Comparison of ENCODE assay signal across 13 cellular contexts in genomic region chr9:97737429-97737828, GRCh38. TPM values are rescaled to one million over a fixed set of nuclear protein-coding genes. Genes with fewer than 3 reads are reported as not detected.
DNase-seq lines count a peak whose midpoint lies in the region; ATAC-seq, FAIRE-seq and TF ChIP-seq lines count a peak whose summit lies in the region.
"Had no signal": no experiment of that assay in that cellular context is flagged by ENCODE, and none has a peak within 500 bp of the region (broad histone marks: within the 10 kb centered on the region; RNA-seq: fewer than 3 reads in every experiment).

No MANE protein-coding gene starts in this region.

- TF ChIP-seq CTCF in HepG2 (CRISPR knock-in tag; IDR thresholded peaks at IDR 0.05) (no peak), right lobe of liver (IDR thresholded peaks at IDR 0.05) (no peak), K562 (IDR thresholded peaks at IDR 0.05 in 2 of 3, conservative IDR thresholded peaks at IDR 0.05 in 1 of 3; ENCODE audit: insufficient read depth in 2 of 3, low read depth in 1 of 3, low read length in 3 of 3) (no peak), PC-9 (conservative IDR thresholded peaks at IDR 0.05) (no peak), transverse colon (IDR thresholded peaks at IDR 0.05) (no peak)

- TF ChIP-seq RAD21 in HepG2 (CRISPR knock-in tag; IDR thresholded peaks at IDR 0.05) (no peak), K562 (CRISPR knock-in tag; conservative IDR thresholded peaks at IDR 0.05 in 1 of 2, IDR thresholded peaks at IDR 0.05 in 1 of 2) (no peak)

- no peak for TF ChIP-seq EP300 in HepG2 (IDR thresholded peaks at IDR 0.05; ENCODE audit: low read depth in 2 of 2, low read length in 2 of 2)
- TF ChIP-seq EP300 in HepG2 (CRISPR knock-in tag; IDR thresholded peaks at IDR 0.05; ENCODE audit: borderline replicate concordance): no peak
- TF ChIP-seq EP300 in K562 (IDR thresholded peaks at IDR 0.05; ENCODE audit: low read length): no peak
- TF ChIP-seq EP300 in transverse colon (IDR thresholded peaks at IDR 0.05; ENCODE audit: low read depth): no peak

- H3K79me2 ChIP-seq in HepG2 (ENCODE audit: insufficient read depth, low read length) (no peaks in the 10 kb centered on the region), K562 (ENCODE audit: control insufficient read depth, insufficient read depth, low read length) (no peaks in the 10 kb centered on the region), PC-9 (ENCODE audit: low read depth) (no peaks in the 10 kb centered on the region)

- DNase-seq in HepG2 (ENCODE audit: low spot score) (peak; percentile 22), right lobe of liver (no peak), NCI-H446 treated with DMSO at 0.1 percent for 48 hours (lab: John Stamatoyannopoulos, UW) (peak; percentile 3), K562 (ENCODE audit: extremely low read depth in 1 of 4, low spot score in 3 of 4) (peak; percentile 54 to 92 (median 88)), PC-9 (no peak), transverse colon (no peak), OCI-M2 (lab: John Stamatoyannopoulos, UW; ENCODE audit: unreplicated experiment) (no peak)
- DNase-seq: activated gamma-delta T cell; NCI-H1105 treated with DMSO at 0.1 percent for 48 hours; stimulated activated CD4-positive, alpha-beta T cell treated with anti-CD3 and anti-CD28 coated beads, Interleukin-15, amount 100 ng/mL, for 24 hours; stimulated activated naive B cell treated with anti-CD40 and anti-IgM and Interleukin-4, amounts not matched to agents 10 μg/mL and 1 μg/mL and 100 μg/mL, for 72 hours had no signal

- no peaks in the 10 kb centered on the region for H3K9me2 ChIP-seq in PC-9 (ENCODE audit: insufficient read depth)

- H3K27ac ChIP-seq in HepG2 (ENCODE audit: extremely low read length, insufficient read depth, low read length) (no peak overlapping the region), right lobe of liver (no peak overlapping the region), K562 (ENCODE audit: extremely low read depth, low read depth, low read length) (no peak overlapping the region), PC-9 (no peak overlapping the region), transverse colon (no peak overlapping the region)

- ATAC-seq in HepG2: peak; percentile 70
- no peak for ATAC-seq in right lobe of liver
- ATAC-seq in K562: peak; percentile 84
- ATAC-seq in GM18858 (IDR thresholded peaks at IDR 0.05; ENCODE audit: unreplicated experiment): no peak
- ATAC-seq: stimulated activated naive B cell treated with anti-CD40 and anti-IgM and Interleukin-4, amounts not matched to agents 10 μg/mL and 1 μg/mL and 100 μg/mL, for 72 hours had no signal

- H4K20me1 ChIP-seq in HepG2 (ENCODE audit: insufficient read depth, low read length) (no peaks in the 10 kb centered on the region), K562 (replicated peaks; ENCODE audit: control insufficient read depth, insufficient read depth, low read length) (no peaks in the 10 kb centered on the region; the same call in 1 of the 2 replicates), PC-9 (ENCODE audit: insufficient read depth) (no peaks in the 10 kb centered on the region)

- TF ChIP-seq POLR2A in HepG2 (IDR thresholded peaks at IDR 0.05; ENCODE audit: insufficient read depth in 1 of 2, low read depth in 2 of 2, low read length in 2 of 2) (no peak), right lobe of liver (IDR thresholded peaks at IDR 0.05) (no peak), K562 (conservative IDR thresholded peaks at IDR 0.05) (no peak), transverse colon (IDR thresholded peaks at IDR 0.05) (no peak)

- CTCF ChIA-PET in HepG2 (lab: Yijun Ruan, JAX; ENCODE audit: low intra/inter-chr PET ratio, low total read pairs): no interaction called here
- CTCF ChIA-PET in K562 (lab: Yijun Ruan, JAX; ENCODE audit: low intra/inter-chr PET ratio): no interaction called here
- CTCF ChIA-PET in PC-9 (lab: Charles Lee): interaction anchor here (0.6 kb wide), 1 partner anchor 114 kb away, joined by 3 read pairs; no protein-coding TSS in a partner anchor

- POLR2A ChIA-PET in HepG2 (lab: Yijun Ruan, JAX): interaction anchor here (1.5 kb wide), 1 partner anchor 13 kb away, joined by 6 read pairs; no protein-coding TSS in a partner anchor
- POLR2A ChIA-PET in K562 (lab: Yijun Ruan, JAX): interaction anchor here (0.7 to 1.3 kb wide), 4 partner anchors 8 to 245 kb away, joined by 3 to 5 read pairs (median 4); no protein-coding TSS in a partner anchor
- POLR2A ChIA-PET in PC-9 (lab: Charles Lee; ENCODE audit: unreplicated experiment): interaction anchor here (0.5 to 0.6 kb wide), 3 partner anchors 23 to 1943 kb away, joined by 3 to 7 read pairs (median 7); no protein-coding TSS in a partner anchor

- H3K9me3 ChIP-seq in HepG2 (ENCODE audit: low read length) (no peaks in the 10 kb centered on the region), right lobe of liver (no peaks in the 10 kb centered on the region), K562 (replicated peaks; ENCODE audit: control insufficient read depth, insufficient read depth, low read depth, low read length) (no peaks in the 10 kb centered on the region), PC-9 (ENCODE audit: insufficient read depth, low read depth) (no peaks in the 10 kb centered on the region), transverse colon (peaks cover under 1% of the 10 kb centered on the region in 2 donors)

- H3K9ac ChIP-seq in HepG2 (ENCODE audit: insufficient read depth, low read depth, low read length) (no peak overlapping the region), K562 (ENCODE audit: insufficient read depth in 1 of 2, low read depth in 2 of 2, low read length in 2 of 2) (no peak overlapping the region)

- in situ Hi-C loops in HepG2 (cut with HindIII; ENCODE audit: extremely low pct_ligation_motif_present, low pct_unique_long_range_greater_than_20kb) (no loop called here), K562 (cut with MboI) (no loop called here), transverse colon (cut with MboI; ENCODE audit: low pct_ligation_motif_present in 1 of 4, low pct_unique_long_range_greater_than_20kb in 1 of 4, low sequenced_read_pairs in 3 of 4) (no loop called here)

- no peak overlapping the region for H3K4me3 ChIP-seq in HepG2 (replicated peaks in 1 of 3; ENCODE audit: insufficient read depth in 1 of 3, low read depth in 2 of 3, low read length in 3 of 3)
- no peak overlapping the region for H3K4me3 ChIP-seq in right lobe of liver
- H3K4me3 ChIP-seq in K562: no peak overlapping the region
- no peak overlapping the region for H3K4me3 ChIP-seq in PC-9
- no peak overlapping the region for H3K4me3 ChIP-seq in transverse colon

- no peaks in the 10 kb centered on the region for H3K27me3 ChIP-seq in HepG2 (ENCODE audit: control insufficient read depth in 1 of 2, insufficient read depth in 2 of 2, low read length in 2 of 2)
- no peaks in the 10 kb centered on the region for H3K27me3 ChIP-seq in right lobe of liver
- H3K27me3 ChIP-seq in K562 (ENCODE audit: control insufficient read depth in 2 of 2, insufficient read depth in 2 of 2, low read length in 2 of 2): peaks cover 17 to 57% of the 10 kb centered on the region in 2 experiments
- H3K27me3 ChIP-seq in PC-9 (ENCODE audit: insufficient read depth, low read depth): no peaks in the 10 kb centered on the region
- H3K27me3 ChIP-seq in transverse colon: peaks cover 52% of the 10 kb centered on the region

- peak overlapping the region; percentile 37; the same call in 1 of the 2 replicates for H3K4me2 ChIP-seq in HepG2 (ENCODE audit: low read depth, low read length)
- peak overlapping the region; percentile 49 for H3K4me2 ChIP-seq in K562 (ENCODE audit: insufficient read depth, low read length)
- H3K4me2 ChIP-seq in PC-9: no peak overlapping the region; the same call in 1 of the 2 replicates

- H3K36me3 ChIP-seq in HepG2 (replicated peaks in 1 of 2; ENCODE audit: control insufficient read depth in 1 of 2, insufficient read depth in 2 of 2, low read length in 2 of 2) (no peaks in the 10 kb centered on the region), right lobe of liver (no peaks in the 10 kb centered on the region), K562 (ENCODE audit: control insufficient read depth, insufficient read depth, low read length) (no peaks in the 10 kb centered on the region), PC-9 (ENCODE audit: low read depth) (no peaks in the 10 kb centered on the region), transverse colon (no peaks in the 10 kb centered on the region)

- no peaks in the 10 kb centered on the region for H3K9me1 ChIP-seq in K562 (ENCODE audit: control insufficient read depth, insufficient read depth, low read length)

- H3K4me1 ChIP-seq in HepG2 (ENCODE audit: insufficient read depth, low read length): peaks cover 9% of the 10 kb centered on the region
- H3K4me1 ChIP-seq in right lobe of liver: no peaks in the 10 kb centered on the region
- peaks cover 0 to 10% of the 10 kb centered on the region in 2 experiments; a peak in 4 of 5 replicates for H3K4me1 ChIP-seq in K562 (replicated peaks in 1 of 2; ENCODE audit: control insufficient read depth in 2 of 2, insufficient read depth in 2 of 2, low read length in 2 of 2)
- no peaks in the 10 kb centered on the region for H3K4me1 ChIP-seq in PC-9 (replicated peaks; ENCODE audit: insufficient read depth)
- peaks cover 0 to 11% (median 10%) of the 10 kb centered on the region in 4 donors for H3K4me1 ChIP-seq in transverse colon

- WGBS in HepG2 (ENCODE audit: low lambda C conversion rate): 4% methylated on average over 3 of the region's 3 CpGs
- WGBS in right lobe of liver (ENCODE audit: insufficient coverage, low coverage, low lambda C conversion rate, missing lambda C conversion rate): 86% methylated on average over 1 of the region's 3 CpGs
- 6% methylated on average over 3 of the region's 3 CpGs for WGBS in K562 (ENCODE audit: insufficient coverage, low coverage, missing lambda C conversion rate)
- 65% methylated on average over 3 of the region's 3 CpGs; no CpG with 5 or more reads in 1 of the 2 donors for WGBS in transverse colon (ENCODE audit: low coverage in 1 of 2), 2 donors

- no peaks in the 10 kb centered on the region for H3F3A ChIP-seq in PC-9 (ENCODE audit: insufficient read depth, low read depth)

- FAIRE-seq in HepG2 (lab: Jason Lieb, UNC): no peak
- FAIRE-seq in K562 (lab: Jason Lieb, UNC): peak; percentile 93
- FAIRE-seq: keratinocyte had no signal

- intact Hi-C loops in HepG2 (cut with micrococcal nuclease; ENCODE audit: unreplicated experiment) (no loop called here), right lobe of liver (cut with DNase I) (no loop called here), K562 (cut with micrococcal nuclease) (no loop called here), PC-9 (cut with micrococcal nuclease; ENCODE audit: unreplicated experiment) (no loop called here), transverse colon (cut with DNase I; ENCODE audit: low total_unique reads) (loop anchor here (5.0 kb wide), 1 partner anchor 120 kb away; no protein-coding TSS in a partner anchor)

- BruUV-seq in HepG2 (replicated peaks; lab: Mats Ljungman, UMichigan) (no TSS peak), K562 (replicated peaks; lab: Mats Ljungman, UMichigan) (no TSS peak), PC-9 (replicated peaks; lab: Mats Ljungman, UMichigan) (no TSS peak)

- H2AFZ ChIP-seq in HepG2 (ENCODE audit: low read length) (no peak overlapping the region), K562 (ENCODE audit: low read depth, low read length) (peak overlapping the region; percentile 87), PC-9 (no peak overlapping the region)

RNA-seq across cellular contexts. Expression of gene XPA, which starts 40.3 kb away (rescaled TPM):
- total RNA-seq in HepG2 (2016; rRNA removed; fragmentation: Illumina TruSeq; extraction: Trizol) (12.5 and 15.2 TPM in 2 replicates), right lobe of liver (1 to 10 TPM; 4.4 to 9.0 (median 6.7) TPM), K562 (2014; rRNA removed) (16.8 and 17.7 TPM in 2 replicates), K562 (2014; rRNA removed; fragmentation: Illumina TruSeq; extraction: Trizol) (16.7 and 18.2 TPM in 2 replicates), K562 (2015; rRNA removed; fragmentation: Illumina TruSeq; extraction: Trizol) (17.2 and 18.0 TPM in 2 replicates), K562 (2021) (11.4 and 13.6 TPM in 2 replicates), PC-9 (2021) (11.6 and 17.4 TPM in 2 replicates), transverse colon (10 to 100 TPM in 2 of 4 donors, 1 to 10 TPM in 2; 6.4 to 44.4 (median 12.5) TPM)
- total RNA-seq in HepG2 (2016; cell fraction: cytosol; rRNA removed; fragmentation: Illumina TruSeq; extraction: Trizol; ENCODE audit: low read depth): 6.3 TPM in 2 replicates
- 12.1 and 13.9 TPM in 2 replicates for total RNA-seq in HepG2 (2016; cell fraction: insoluble cytoplasmic fraction; rRNA removed; fragmentation: Illumina TruSeq; extraction: Trizol)
- 6.6 and 7.3 TPM in 2 replicates for total RNA-seq in HepG2 (2016; cell fraction: membrane; rRNA removed; fragmentation: Illumina TruSeq; extraction: Trizol)
- 14.5 and 16.6 TPM in 2 replicates for total RNA-seq in HepG2 (2016; cell fraction: nucleus; rRNA removed; fragmentation: Illumina TruSeq; extraction: Trizol)
- polyA plus RNA-seq in HepG2 (2011; rRNA removed) (2.3 and 2.5 TPM in 2 replicates), K562 (2011; rRNA removed) (5.1 and 5.9 TPM in 2 replicates), K562 (2014; fragmentation: Illumina TruSeq; extraction: Trizol) (12.3 and 14.1 TPM in 2 replicates), K562 (2014; fragmentation: Nextera tagmentation; extraction: Ambion mirVana) (1 to 10 TPM; 5.1 to 5.5 TPM), K562 (2014; rRNA removed) (15.2 and 18.2 TPM in 2 replicates)
- polyA plus RNA-seq in HepG2 (2011; cell fraction: cytosol; rRNA removed): 1.2 and 1.4 TPM in 2 replicates
- 1.9 and 3.0 TPM in 2 replicates for polyA plus RNA-seq in HepG2 (2011; cell fraction: nucleus; rRNA removed)
- polyA plus RNA-seq in HepG2 (2012): 8.1 and 11.3 TPM in 2 replicates
- polyA plus RNA-seq in HepG2 (2016; cell fraction: cytosol; fragmentation: Illumina TruSeq; extraction: Trizol; ENCODE audit: low read depth): 5.1 and 5.4 TPM in 2 replicates
- 14.8 and 17.1 TPM in 2 replicates for polyA plus RNA-seq in HepG2 (2016; cell fraction: insoluble cytoplasmic fraction; fragmentation: Illumina TruSeq; extraction: Trizol; ENCODE audit: low read depth)
- polyA plus RNA-seq in HepG2 (2016; cell fraction: membrane; fragmentation: Illumina TruSeq; extraction: Trizol; ENCODE audit: low read depth): 5.3 and 5.8 TPM in 2 replicates
- polyA plus RNA-seq in HepG2 (2016; cell fraction: nucleus; fragmentation: Illumina TruSeq; extraction: Trizol; ENCODE audit: insufficient read depth, low read depth): 16.5 and 19.7 TPM in 2 replicates
- polyA minus RNA-seq in HepG2 (2011; rRNA and poly(A)+ RNA removed; ENCODE audit: low replicate concordance): 0.77 and 1.4 TPM in 2 replicates
- 1.3 and 3.5 TPM in 2 replicates for polyA minus RNA-seq in HepG2 (2011; cell fraction: cytosol; rRNA and poly(A)+ RNA removed)
- 16.7 and 17.8 TPM in 2 replicates for polyA minus RNA-seq in HepG2 (2011; cell fraction: nucleus; rRNA and poly(A)+ RNA removed)
- 2.1 and 9.3 TPM in 2 replicates for total RNA-seq in K562 (2011; cell fraction: chromatin; rRNA removed; ENCODE audit: low replicate concordance)
- 1.8 and 2.0 TPM in 2 replicates for total RNA-seq in K562 (2011; cell fraction: nucleolus; rRNA removed)
- 8.0 and 16.4 TPM in 2 replicates for total RNA-seq in K562 (2011; cell fraction: nucleoplasm; rRNA removed)
- polyA plus RNA-seq in K562 (2011; cell fraction: cytosol; rRNA removed): 0.85 and 1.3 TPM in 2 replicates
- polyA plus RNA-seq in K562 (2011; cell fraction: nucleus; rRNA removed): 4.1 and 5.3 TPM in 2 replicates
- 14.2 and 14.4 TPM in 2 replicates for polyA plus RNA-seq in K562 (2012)
- 6.3 and 6.4 TPM in 2 replicates for polyA minus RNA-seq in K562 (2011; rRNA and poly(A)+ RNA removed)
- polyA minus RNA-seq in K562 (2011; cell fraction: cytosol; rRNA and poly(A)+ RNA removed): 1.7 and 1.9 TPM in 2 replicates
- polyA minus RNA-seq in K562 (2011; cell fraction: nucleus; rRNA and poly(A)+ RNA removed): 6.3 and 9.3 TPM in 2 replicates

Comparison
In these comparisons a context has a peak if more than half of its experiments do, and no peak if none do; other contexts are left out.
1. ATAC-seq: peak in HepG2 (single experiment) and K562 (single experiment); none in right lobe of liver (0 of 4) and GM18858 (single experiment).
2. DNase-seq: peak in HepG2 (single experiment), NCI-H446 treated with DMSO at 0.1 percent for 48 hours (single experiment) and K562 (4 of 4); none in right lobe of liver (0 of 3), PC-9 (0 of 2), transverse colon (single experiment) and OCI-M2 (single experiment).
3. Of the 241 proteins assayed by ChIP-seq in both HepG2 and K562: peak only in HepG2: none; only in K562: TFE3; in both: NFYB, RAD51 and USF2; in neither: 236; mixed calls (peak in some experiments, not most) for 1.